ENCODE assay signal across 8 cellular contexts in genomic region chr4:88823058-88823919, GRCh38.
A peak's percentile ranks its signal among the peaks of the same experiment; 100 is the strongest.
DNase-seq lines count a peak whose midpoint lies in the region; ATAC-seq lines count a peak whose summit lies in the region.

No MANE protein-coding gene starts in this region.

- peak; percentile 92 for DNase-seq in CD1c-positive myeloid dendritic cell (ENCODE audit: extremely low spot score)
- peak; percentile 71 for DNase-seq in NOMO-1 treated with dmso at 0.1 percent for 144 hours (lab: John Stamatoyannopoulos, UW; ENCODE audit: unreplicated experiment)
- DNase-seq in activated T-cell treated with anti-CD3 and anti-CD28 coated beads, Interleukin-2, amount 50 U/mL, for 1 hour = peak; percentile 61
- peak; percentile 23 to 31 for DNase-seq in stimulated activated CD8-positive, alpha-beta memory T cell treated with anti-CD3 and anti-CD28 coated beads, Interleukin-7, amount 100 ng/mL, for 4 hours (ENCODE audit: low read depth in 2 of 2)

- H3K27ac ChIP-seq in muscle layer of colon (ENCODE audit: low read depth, low read length) = peak overlapping the region; percentile 53

- peak overlapping the region; percentile 67 for H3K9ac ChIP-seq in muscle layer of colon (ENCODE audit: low read length)

- ATAC-seq in GM19438 (IDR thresholded peaks at IDR 0.05; ENCODE audit: low read depth, unreplicated experiment) (peak; percentile 93), HG03521 (IDR thresholded peaks at IDR 0.05; ENCODE audit: unreplicated experiment) (peak; percentile 98), esophagus mucosa (peak; percentile 96)

- H3K27me3 ChIP-seq in muscle layer of colon (ENCODE audit: control insufficient read depth in 1 of 2, insufficient read depth in 2 of 2, low read length in 2 of 2) = no peaks in the 10 kb centered on the region

- H3K4me3 ChIP-seq in muscle layer of colon (ENCODE audit: low read depth in 1 of 2, low read length in 2 of 2) = peak overlapping the region; percentile 34 to 67

- no peaks in the 10 kb centered on the region for H3K9me3 ChIP-seq in muscle layer of colon (ENCODE audit: low read length)

- peaks cover 25% of the 10 kb centered on the region for H3K4me1 ChIP-seq in muscle layer of colon (ENCODE audit: insufficient read depth, low read length)

- H3K36me3 ChIP-seq in muscle layer of colon (ENCODE audit: insufficient read depth, low read length) = no peaks in the 10 kb centered on the region

Comparison
In these comparisons a context has a peak if more than half of its experiments do, and no peak if none do; other contexts are left out.
1. Peak in every context shown above with its lines: DNase-seq, ATAC-seq, H3K4me3 ChIP-seq and H3K27ac ChIP-seq.
2. DNase-seq: peak in every context shown above with its lines; median percentile 92 in CD1c-positive myeloid dendritic cell; 71 in NOMO-1 treated with dmso at 0.1 percent for 144 hours; 61 in activated T-cell treated with anti-CD3 and anti-CD28 coated beads, Interleukin-2, amount 50 U/mL, for 1 hour; 27 in stimulated activated CD8-positive, alpha-beta memory T cell treated with anti-CD3 and anti-CD28 coated beads, Interleukin-7, amount 100 ng/mL, for 4 hours.